36 cellular contexts compared by ENCODE assay signal in the genomic region with DNA sequence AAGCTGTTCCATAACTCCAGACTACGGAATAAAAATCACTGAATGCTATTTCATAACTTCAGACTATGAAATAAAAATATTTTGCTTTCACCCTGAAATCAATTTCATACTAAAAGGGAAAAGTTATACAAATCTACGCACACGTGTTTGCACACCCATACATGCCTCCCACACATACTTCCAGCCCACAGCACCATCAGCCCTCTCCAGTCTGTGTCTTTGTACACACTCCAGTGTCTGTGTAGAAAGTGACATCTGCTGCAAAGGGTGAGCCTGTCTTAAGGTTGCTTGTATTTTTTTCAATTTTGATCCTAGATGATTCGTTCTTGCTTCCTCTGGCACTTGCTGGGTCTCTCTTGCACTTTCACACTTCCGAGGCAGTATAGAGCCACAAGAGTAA. TPM values are rescaled to one million over a fixed set of nuclear protein-coding genes. Genes with fewer than 3 reads are reported as not detected.
"Had no signal": no experiment of that assay in that cellular context is flagged by ENCODE, and none has a peak within 500 bp of the region (broad histone marks: within the 10 kb centered on the region; RNA-seq: fewer than 3 reads in every experiment).

No MANE protein-coding gene starts in this region.

- H3K4me3 ChIP-seq: MG63 had no signal

- H3K27me3 ChIP-seq: MG63 had no signal

- DNase-seq: Karpas-422, Kasumi-1, MG63, MM.1S, MV-4-11, NCI-H1048, NCI-H1092, NCI-H1092 treated with DMSO at 0.1 percent for 48 hours, NCI-H1105, NCI-H1105 treated with DMSO at 0.1 percent for 48 hours, NCI-H1417, NCI-H1417 treated with DMSO at 0.1 percent for 48 hours, NCI-H1436, NCI-H1436 treated with DMSO at 0.1 percent for 48 hours, NCI-H146, NCI-H1694, NCI-H1694 treated with DMSO at 0.1 percent for 48 hours, NCI-H187, NCI-H187 treated with DMSO at 0.1 percent for 48 hours, NCI-H1930, NCI-H2029, NCI-H2029 treated with DMSO at 0.1 percent for 48 hours, NCI-H2081, NCI-H2081 treated with DMSO at 0.1 percent for 48 hours, NCI-H2107, NCI-H2171, NCI-H2171 treated with DMSO at 0.1 percent for 48 hours, NCI-H2227 treated with DMSO at 0.1 percent for 48 hours, NCI-H226, NCI-H345, NCI-H446, NCI-H446 treated with DMSO at 0.1 percent for 48 hours, NCI-H510A, NCI-H510A treated with DMSO at 0.1 percent for 48 hours, NCI-H524 had no signal

- H3K36me3 ChIP-seq: MG63 had no signal

RNA-seq across cellular contexts. Expression of gene VIT, which starts 53.6 kb away (rescaled TPM):
- total RNA-seq: MCF 10A had no signal
